ENCODE assay signal across 9 cellular contexts in genomic region chr16:2803545-2804195, GRCh38. TPM values are rescaled to one million over a fixed set of nuclear protein-coding genes. Genes with fewer than 3 reads are reported as not detected.
"Had no signal": no experiment of that assay in that cellular context is flagged by ENCODE, and none has a peak within 500 bp of the region (broad histone marks: within the 10 kb centered on the region; RNA-seq: fewer than 3 reads in every experiment).

No MANE protein-coding gene starts in this region.

- DNase-seq: H9, HCEC 1CT, KG1 had no signal

- H3K27ac Mint-ChIP-seq: GM23338, H9, IgD-negative memory B cell had no signal

- H3K4me1 Mint-ChIP-seq: GM23338, H9, IgD-negative memory B cell had no signal

- H2AFZ ChIP-seq: GM23338 had no signal

- H3K4me3 ChIP-seq: GM23338 had no signal

- H3K4me2 ChIP-seq: GM23338 had no signal

- H3K27ac ChIP-seq: HL-60 had no signal

- H3K36me3 Mint-ChIP-seq: IgD-negative memory B cell had no signal

- H3K4me3 Mint-ChIP-seq: GM23338, H9 had no signal

RNA-seq across cellular contexts. Expression of gene PRSS41, which starts 5.4 kb away (rescaled TPM):
- total RNA-seq: GM23338, H1, H9, HepG2, HT1080 had no signal

RNA-seq across cellular contexts. Expression of gene PRSS21, which starts 13.4 kb away (rescaled TPM):
- total RNA-seq: H9, HepG2, HT1080 had no signal

RNA-seq across cellular contexts. Expression of gene PRSS33, which starts 16.3 kb away (rescaled TPM):
- total RNA-seq: H1, H9, HepG2, HT1080 had no signal

RNA-seq across cellular contexts. Expression of gene ZG16B, which starts 26.4 kb away (rescaled TPM):
- total RNA-seq: GM23338, H1, H9 had no signal
